In the genomic region with DNA sequence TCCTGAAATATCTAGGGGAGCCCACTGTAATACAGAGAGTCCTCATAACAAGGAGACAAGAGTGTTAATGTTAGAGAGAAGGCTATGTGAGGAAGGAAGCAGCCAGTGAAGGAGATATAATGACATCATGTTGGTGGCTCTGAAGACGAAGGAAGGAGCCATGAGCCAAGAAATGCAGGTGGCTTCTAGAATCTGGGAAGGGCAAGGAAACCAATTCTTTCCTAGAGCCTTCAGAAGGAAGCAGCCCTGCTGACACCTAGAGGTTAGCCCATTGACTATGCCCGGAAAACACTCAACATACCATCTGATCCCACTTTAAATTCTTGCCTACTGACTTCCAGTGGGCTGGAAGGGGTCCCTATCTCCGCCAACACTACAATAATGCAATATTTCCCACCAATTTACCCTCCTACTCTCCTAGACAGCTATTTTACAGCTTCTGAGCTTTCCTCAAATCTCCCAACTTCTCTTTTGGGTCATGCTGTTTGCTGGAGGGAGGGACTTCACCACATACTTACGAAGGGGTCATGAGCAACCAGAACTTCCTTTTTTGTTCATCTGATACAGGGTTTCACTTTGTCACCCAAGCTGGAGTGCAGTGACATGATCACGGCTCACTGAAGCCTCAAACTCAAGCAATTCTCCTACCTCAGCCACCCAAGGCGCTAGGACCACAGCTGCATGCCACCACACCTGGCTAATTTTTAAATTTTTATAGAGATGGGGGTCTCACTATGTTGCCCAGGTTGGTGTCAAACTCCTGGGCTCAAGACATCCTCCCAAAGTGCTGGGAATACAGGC, we compare ENCODE assay signal across 8 cellular contexts. TPM values are rescaled to one million over a fixed set of nuclear protein-coding genes. Genes with fewer than 3 reads are reported as not detected.
DNase-seq lines count a peak whose midpoint lies in the region; ATAC-seq and TF ChIP-seq lines count a peak whose summit lies in the region.

No MANE protein-coding gene starts in this region.

- no peaks in the 10 kb centered on the region for H3K9me3 ChIP-seq in upper lobe of left lung

- peak overlapping the region; percentile 54 for H3K4me3 Mint-ChIP-seq in activated naive CD8-positive, alpha-beta T cell treated with anti-CD3 and anti-CD28 coated beads, Interleukin-2, amount 10 ng/mL, durations not matched to agents 7 days and 5 days

- peaks cover 35% of the 10 kb centered on the region for H3K4me1 Mint-ChIP-seq in activated naive CD8-positive, alpha-beta T cell treated with anti-CD3 and anti-CD28 coated beads, Interleukin-2, amount 10 ng/mL, durations not matched to agents 7 days and 5 days

- no peaks in the 10 kb centered on the region for H3K36me3 ChIP-seq in upper lobe of left lung

- no peak for TF ChIP-seq POLR2A in upper lobe of left lung (IDR thresholded peaks at IDR 0.05)

- peaks cover 8% of the 10 kb centered on the region for H3K36me3 Mint-ChIP-seq in activated naive CD8-positive, alpha-beta T cell treated with anti-CD3 and anti-CD28 coated beads, Interleukin-2, amount 10 ng/mL, durations not matched to agents 7 days and 5 days

- H3K4me1 ChIP-seq in upper lobe of left lung: peaks cover 0 to 6% (median 0%) of the 10 kb centered on the region in 4 donors

- POLR2A ChIA-PET in activated naive CD8-positive, alpha-beta T cell treated with anti-CD3 and anti-CD28 coated beads, Interleukin-2, amount 10 ng/mL, durations not matched to agents 7 days and 5 days (lab: Charles Lee): interaction anchor here (0.7 to 2.6 kb wide), 3 partner anchors 15 to 45 kb away, joined by 3 to 11 read pairs (median 8); a partner anchor contains a TSS

- no peaks in the 10 kb centered on the region for H3K27me3 Mint-ChIP-seq in activated naive CD8-positive, alpha-beta T cell treated with anti-CD3 and anti-CD28 coated beads, Interleukin-2, amount 10 ng/mL, durations not matched to agents 7 days and 5 days

- TF ChIP-seq CTCF in GM12865 (IDR thresholded peaks at IDR 0.05; ENCODE audit: insufficient read depth, low read depth, low read length, missing control alignments): no peak
- TF ChIP-seq CTCF in upper lobe of left lung (IDR thresholded peaks at IDR 0.05): no peak

- H3K27ac ChIP-seq in upper lobe of left lung: peak overlapping the region in 3 of 4 donors; percentile 48 to 67 (median 49)

- peak overlapping the region; percentile 25 for H3K4me3 ChIP-seq in GM12865 (ENCODE audit: low read depth, low read length)
- H3K4me3 ChIP-seq in upper lobe of left lung: peak overlapping the region in 1 of 4 donors; percentile 11

- no peak for TF ChIP-seq EP300 in upper lobe of left lung (IDR thresholded peaks at IDR 0.05)

- no peaks in the 10 kb centered on the region for H3K27me3 ChIP-seq in upper lobe of left lung

- H3K27ac Mint-ChIP-seq in activated naive CD8-positive, alpha-beta T cell treated with anti-CD3 and anti-CD28 coated beads, Interleukin-2, amount 10 ng/mL, durations not matched to agents 7 days and 5 days: peak overlapping the region; percentile 83

- ATAC-seq in GM21360 (IDR thresholded peaks at IDR 0.05; ENCODE audit: unreplicated experiment) (peak; percentile 86), HG03469 (IDR thresholded peaks at IDR 0.05; ENCODE audit: unreplicated experiment) (peak; percentile 91), upper lobe of left lung (ENCODE audit: low FRiP score in 2 of 2) (peak; percentile 38 to 80)
- peak; percentile 77 for ATAC-seq in activated naive CD8-positive, alpha-beta T cell treated with anti-CD3 and anti-CD28 coated beads, Interleukin-2, amount 10 ng/mL, durations not matched to agents 7 days and 5 days (ENCODE audit: low read depth)

- no peaks in the 10 kb centered on the region for H3K9me3 Mint-ChIP-seq in activated naive CD8-positive, alpha-beta T cell treated with anti-CD3 and anti-CD28 coated beads, Interleukin-2, amount 10 ng/mL, durations not matched to agents 7 days and 5 days

- 58 to 64% methylated on average over 6 of the region's 6 CpGs for WGBS in upper lobe of left lung, 2 donors

- DNase-seq in GM12865 (ENCODE audit: low read depth) (peak; percentile 82), upper lobe of left lung (peak in 1 of 2 donors; percentile 23), NCI-H510A (lab: John Stamatoyannopoulos, UW) (no peak)
- peak; percentile 39 for DNase-seq in activated naive CD8-positive, alpha-beta T cell treated with anti-CD3 and anti-CD28 coated beads, Interleukin-2, amount 10 ng/mL, durations not matched to agents 7 days and 5 days
- DNase-seq in stimulated activated CD4-positive, alpha-beta T cell treated with anti-CD3 and anti-CD28 coated beads, Interleukin-2, amount 100 ng/mL, for 24 hours: no peak
- no peak for DNase-seq in stimulated activated CD4-positive, alpha-beta T cell treated with anti-CD3 and anti-CD28 coated beads, Interleukin-12 subunit alpha, Interleukin-12 subunit beta, amount 100 ng/mL, for 4 hours

RNA-seq across cellular contexts. Expression of a gene that starts 25.2 kb away (rescaled TPM):
- total RNA-seq in activated naive CD8-positive, alpha-beta T cell treated with anti-CD3 and anti-CD28 coated beads, Interleukin-2, amount 10 ng/mL, durations not matched to agents 7 days and 5 days: 100 to 1,000 TPM; 165 to 179 TPM
- 100 to 1,000 TPM in 3 of 6 donors, 10 to 100 TPM in 3; 42.8 to 121 (median 97.1) TPM for total RNA-seq in upper lobe of left lung

RNA-seq across cellular contexts. Expression of a gene that starts 26.0 kb away (rescaled TPM):
- total RNA-seq in activated naive CD8-positive, alpha-beta T cell treated with anti-CD3 and anti-CD28 coated beads, Interleukin-2, amount 10 ng/mL, durations not matched to agents 7 days and 5 days: 10 to 100 TPM; 32.3 to 34.6 TPM
- 100 to 1,000 TPM in 1 of 6 donors, 10 to 100 TPM in 5; 23.7 to 111 (median 54.3) TPM for total RNA-seq in upper lobe of left lung

Comparison
In these comparisons a context has a peak if more than half of its experiments do, and no peak if none do; other contexts are left out.
1. DNase-seq: peak in GM12865 (single experiment) and activated naive CD8-positive, alpha-beta T cell treated with anti-CD3 and anti-CD28 coated beads, Interleukin-2, amount 10 ng/mL, durations not matched to agents 7 days and 5 days (single experiment); none in NCI-H510A (single experiment), stimulated activated CD4-positive, alpha-beta T cell treated with anti-CD3 and anti-CD28 coated beads, Interleukin-2, amount 100 ng/mL, for 24 hours (0 of 2) and stimulated activated CD4-positive, alpha-beta T cell treated with anti-CD3 and anti-CD28 coated beads, Interleukin-12 subunit alpha, Interleukin-12 subunit beta, amount 100 ng/mL, for 4 hours (single experiment).
2. Peak in every context shown above with its lines, with median percentiles within 50 percentile points of each other: ATAC-seq.